Comparison of ENCODE assay signal across 8 cellular contexts in the genomic region with DNA sequence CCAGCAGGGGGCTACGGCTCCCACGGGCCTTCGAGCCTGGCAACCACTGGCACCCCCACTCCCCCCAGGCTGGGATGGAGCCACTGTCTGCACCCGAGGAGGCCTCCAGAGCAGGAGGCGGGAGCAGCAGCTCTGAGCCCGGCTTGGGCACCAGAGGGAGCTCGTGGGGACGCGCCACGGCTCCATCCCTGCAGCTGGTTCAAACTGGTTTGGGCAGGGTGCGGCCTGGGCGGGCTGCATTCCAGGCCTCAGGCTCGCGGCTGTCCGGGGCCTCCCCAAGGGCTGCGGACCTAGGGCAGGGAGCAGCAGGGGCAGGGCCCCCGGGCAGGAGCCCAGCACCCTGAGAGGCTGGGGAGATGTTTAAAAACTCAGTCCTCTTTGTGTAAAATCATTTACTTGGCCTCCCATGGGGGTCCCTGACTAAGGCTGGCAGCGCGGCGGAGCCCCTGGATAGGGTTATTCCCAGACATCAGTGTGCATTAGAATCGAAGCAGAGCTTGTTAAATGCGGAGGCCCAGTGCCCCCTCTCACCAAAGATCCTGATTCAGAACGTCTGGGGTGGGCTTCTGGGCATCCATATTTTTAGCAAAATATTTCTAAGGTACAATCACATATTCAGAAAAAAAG. TPM values are rescaled to one million over a fixed set of nuclear protein-coding genes. Genes with fewer than 3 reads are reported as not detected.
A peak's percentile ranks its signal among the peaks of the same experiment; 100 is the strongest.
DNase-seq lines count a peak whose midpoint lies in the region; ATAC-seq and TF ChIP-seq lines count a peak whose summit lies in the region.

No MANE protein-coding gene starts in this region.

- H3K9me3 ChIP-seq in SJCRH30 (replicated peaks) (no peaks in the 10 kb centered on the region), testis (no peaks in the 10 kb centered on the region)

- intact Hi-C loops in activated naive CD4-positive, alpha-beta T cell treated with anti-CD3 and anti-CD28 coated beads for 36 hours (cut with micrococcal nuclease), result loop anchor here (5.0 kb wide), 1 partner anchor 432 kb away; no protein-coding TSS in a partner anchor
- intact Hi-C loops in testis (cut with DNase I; ENCODE audit: low total_unique reads), result loop anchor here (10.0 kb wide), 1 partner anchor 134 kb away; no protein-coding TSS in a partner anchor

- no peaks in the 10 kb centered on the region for H3K36me3 Mint-ChIP-seq in activated naive CD4-positive, alpha-beta T cell treated with anti-CD3 and anti-CD28 coated beads for 36 hours (ENCODE audit: low read depth)
- H3K36me3 Mint-ChIP-seq in osteocyte (ENCODE audit: unreplicated experiment), result no peaks in the 10 kb centered on the region

- peaks cover 15% of the 10 kb centered on the region for H3K4me1 ChIP-seq in KMS-11 (ENCODE audit: low read depth, poor library complexity, severe bottlenecking)
- peaks cover 30% of the 10 kb centered on the region for H3K4me1 ChIP-seq in SJCRH30
- H3K4me1 ChIP-seq in testis, result peaks cover 25% of the 10 kb centered on the region

- H3K36me3 ChIP-seq in KMS-11 (ENCODE audit: insufficient read depth) (no peaks in the 10 kb centered on the region), SJCRH30 (no peaks in the 10 kb centered on the region), testis (ENCODE audit: low read depth, missing control alignments) (no peaks in the 10 kb centered on the region)

- peak overlapping the region; percentile 98 for H2AFZ ChIP-seq in KMS-11 (ENCODE audit: low read depth)

- peak overlapping the region; percentile 21 for H3K4me3 Mint-ChIP-seq in activated naive CD4-positive, alpha-beta T cell treated with anti-CD3 and anti-CD28 coated beads for 36 hours
- H3K4me3 Mint-ChIP-seq in osteocyte (ENCODE audit: unreplicated experiment), result peak overlapping the region; percentile 18

- H3K27me3 Mint-ChIP-seq in activated naive CD4-positive, alpha-beta T cell treated with anti-CD3 and anti-CD28 coated beads for 36 hours (ENCODE audit: low read depth), result no peaks in the 10 kb centered on the region
- H3K27me3 Mint-ChIP-seq in osteocyte (ENCODE audit: unreplicated experiment), result no peaks in the 10 kb centered on the region

- DNase-seq in Daoy (ENCODE audit: low read depth) (peak; percentile 93), SJCRH30 (peak; percentile 97 to 98), germinal center (ENCODE audit: low spot score) (peak; percentile 87), osteocyte (ENCODE audit: extremely low spot score, unreplicated experiment) (peak; percentile 96), testis (peak; percentile 88)
- peak; percentile 89 for DNase-seq in activated naive CD4-positive, alpha-beta T cell treated with anti-CD3 and anti-CD28 coated beads for 36 hours

- H3K4me3 ChIP-seq in KMS-11 (IDR thresholded peaks at IDR 0.05; ENCODE audit: insufficient read depth, low read depth, low read length) (no peak overlapping the region), SJCRH30 (peak overlapping the region; percentile 37), testis (no peak overlapping the region)

- H3K27ac Mint-ChIP-seq in activated naive CD4-positive, alpha-beta T cell treated with anti-CD3 and anti-CD28 coated beads for 36 hours, result peak overlapping the region; percentile 40
- H3K27ac Mint-ChIP-seq in osteocyte (ENCODE audit: unreplicated experiment), result peak overlapping the region; percentile 95

- H3K27ac ChIP-seq in KMS-11, result peak overlapping the region; percentile 23; the same call in 1 of the 2 replicates
- H3K27ac ChIP-seq in SJCRH30, result peak overlapping the region; percentile 78
- H3K27ac ChIP-seq in testis, result peak overlapping the region; percentile 86 to 96

- H3K9me3 Mint-ChIP-seq in activated naive CD4-positive, alpha-beta T cell treated with anti-CD3 and anti-CD28 coated beads for 36 hours, result no peaks in the 10 kb centered on the region
- H3K9me3 Mint-ChIP-seq in osteocyte (ENCODE audit: unreplicated experiment), result no peaks in the 10 kb centered on the region

- WGBS in testis, 2 donors, result 26 to 36% methylated on average over 6 to 19 of the region's 23 CpGs

- H3K27me3 ChIP-seq in KMS-11 (ENCODE audit: insufficient read depth, low read depth) (peaks cover 3% of the 10 kb centered on the region; the same call in 1 of the 2 replicates), SJCRH30 (no peaks in the 10 kb centered on the region), testis (no peaks in the 10 kb centered on the region)

- peak overlapping the region; percentile 83 for H3K4me2 ChIP-seq in KMS-11

- peaks cover 11% of the 10 kb centered on the region for H3K4me1 Mint-ChIP-seq in activated naive CD4-positive, alpha-beta T cell treated with anti-CD3 and anti-CD28 coated beads for 36 hours (ENCODE audit: low read depth)
- peaks cover 16% of the 10 kb centered on the region for H3K4me1 Mint-ChIP-seq in osteocyte (ENCODE audit: unreplicated experiment)

- peak; percentile 58 for ATAC-seq in GM21717 (IDR thresholded peaks at IDR 0.05; ENCODE audit: unreplicated experiment)

- CTCF ChIA-PET in activated naive CD4-positive, alpha-beta T cell treated with anti-CD3 and anti-CD28 coated beads for 36 hours (lab: Charles Lee), result interaction anchor here (0.5 to 2.2 kb wide), 21 partner anchors 7 to 805 kb away, joined by 3 to 20 read pairs (median 4); partner anchors contain the start of gene DPM1

- H3K79me2 ChIP-seq in KMS-11 (ENCODE audit: insufficient read depth, low read depth), result no peaks in the 10 kb centered on the region

- TF ChIP-seq POLR2A in testis (IDR thresholded peaks at IDR 0.05), result no peak

- peak overlapping the region; percentile 54; the same call in 1 of the 2 replicates for H3K9ac ChIP-seq in KMS-11

- TF ChIP-seq CTCF in KMS-11 (conservative IDR thresholded peaks at IDR 0.05; ENCODE audit: low read depth, low read length) (peak; percentile 56), osteocyte (IDR thresholded peaks at IDR 0.05) (peak; percentile 88), testis (IDR thresholded peaks at IDR 0.05) (peak; percentile 54 to 69 (median 66))

- no peaks in the 10 kb centered on the region for H4K20me1 ChIP-seq in KMS-11 (ENCODE audit: insufficient read depth)

RNA-seq across cellular contexts. Expression of gene BCAS4, which starts 4.1 kb away (rescaled TPM):
- total RNA-seq in Daoy (2014; rRNA removed; shearing (Covaris generic)), result 10.9 and 16.1 TPM in 2 replicates
- 5.3 and 5.8 TPM in 2 replicates for total RNA-seq in SJCRH30 (2014; rRNA removed; shearing (Covaris generic))
- 10 to 100 TPM; 15.7 to 16.6 TPM for total RNA-seq in activated naive CD4-positive, alpha-beta T cell treated with anti-CD3 and anti-CD28 coated beads for 36 hours
- total RNA-seq in osteocyte, result 3.5 and 4.2 TPM in 2 replicates
- 10 to 100 TPM in 1 of 2 donors, 1 to 10 TPM in 1; 7.6 to 10.8 TPM for total RNA-seq in testis
- 5.8 TPM for polyA plus RNA-seq in testis (ENCODE audit: insufficient read depth, low read depth, low replicate concordance)

RNA-seq across cellular contexts. Expression of gene PARD6B, which starts 59.4 kb away (rescaled TPM):
- 5.2 and 26.0 TPM in 2 replicates for total RNA-seq in Daoy (2014; rRNA removed; shearing (Covaris generic))
- 2.3 and 2.8 TPM in 2 replicates for total RNA-seq in SJCRH30 (2014; rRNA removed; shearing (Covaris generic))
- 1 to 10 TPM; 3.3 to 3.9 TPM for total RNA-seq in activated naive CD4-positive, alpha-beta T cell treated with anti-CD3 and anti-CD28 coated beads for 36 hours
- total RNA-seq in osteocyte, result 0.97 and 1.1 TPM in 2 replicates
- total RNA-seq in testis, result 10 to 100 TPM; 15.4 to 17.0 TPM
- polyA plus RNA-seq in testis (ENCODE audit: insufficient read depth, low read depth, low replicate concordance), result 3.8 TPM

Comparison
In these comparisons a context has a peak if more than half of its experiments do, and no peak if none do; other contexts are left out.
1. H3K27ac ChIP-seq: peak in every context shown above with its lines; median percentile 91 in testis; 78 in SJCRH30; 23 in KMS-11.